In the genomic region with DNA sequence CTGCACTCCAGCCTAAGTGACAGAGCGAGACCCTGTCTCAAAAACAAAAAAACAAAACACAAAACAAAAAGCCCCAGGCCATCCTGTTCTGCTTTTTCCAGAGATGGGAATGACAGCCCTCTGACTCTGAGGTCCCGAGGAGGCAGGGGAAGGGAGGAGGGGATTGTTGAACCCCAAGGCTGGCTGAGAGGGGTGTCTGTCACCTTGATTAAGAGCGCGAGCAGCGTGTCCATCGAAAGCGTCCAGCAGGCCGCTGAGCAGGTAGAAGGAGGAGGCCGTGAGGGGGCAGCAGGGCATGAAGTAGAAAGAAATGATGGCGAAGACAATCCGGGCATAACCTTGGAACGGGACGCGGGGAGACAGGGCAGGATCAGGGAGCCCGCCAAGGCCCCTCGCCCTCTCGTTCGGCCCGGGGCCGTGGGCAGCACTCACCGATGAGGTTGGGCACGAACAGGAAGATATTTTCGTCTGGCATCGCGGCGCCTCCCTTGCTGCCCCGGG, we compare ENCODE assay signal across 8 cellular contexts. TPM values are rescaled to one million over a fixed set of nuclear protein-coding genes. Genes with fewer than 3 reads are reported as not detected.
DNase-seq lines count a peak whose midpoint lies in the region; ATAC-seq, FAIRE-seq and TF ChIP-seq lines count a peak whose summit lies in the region.

No MANE protein-coding gene starts in this region.

- H3K79me2 ChIP-seq in endothelial cell of umbilical vein (ENCODE audit: control insufficient read depth, insufficient read depth, low read length), result peaks cover 14% of the 10 kb centered on the region

- no peaks in the 10 kb centered on the region for H3K9me1 ChIP-seq in endothelial cell of umbilical vein (replicated peaks; ENCODE audit: control insufficient read depth, extremely low read depth, insufficient read depth, low read length)

- H3K4me1 ChIP-seq in endothelial cell of umbilical vein (ENCODE audit: control insufficient read depth, extremely low read depth, insufficient read depth, low read length), result peaks cover 7% of the 10 kb centered on the region

- intact Hi-C loops in endothelial cell of umbilical vein (cut with micrococcal nuclease), result loop anchor here (2.0 kb wide), 3 partner anchors 42 to 134 kb away; a partner anchor contains a TSS

- H3K9me3 ChIP-seq in AG04450 (ENCODE audit: control insufficient read depth, insufficient read depth, low read length), result no peaks in the 10 kb centered on the region; the same call in 1 of the 2 replicates
- no peaks in the 10 kb centered on the region for H3K9me3 ChIP-seq in endothelial cell of umbilical vein (replicated peaks; ENCODE audit: control insufficient read depth, insufficient read depth, low read length)

- peaks cover 0 to 19% of the 10 kb centered on the region in 2 experiments for H3K36me3 ChIP-seq in endothelial cell of umbilical vein (ENCODE audit: control insufficient read depth in 2 of 2, extremely low read depth in 1 of 2, insufficient read depth in 2 of 2, low read length in 2 of 2)

- POLR2A ChIA-PET in AG04450 (lab: Yijun Ruan, JAX), result interaction anchor here (1.2 kb wide), 1 partner anchor 37 kb away, joined by 3 read pairs; no protein-coding TSS in a partner anchor
- POLR2A ChIA-PET in endothelial cell of umbilical vein (lab: Charles Lee), result no interaction called here

- ATAC-seq in GM18502 (IDR thresholded peaks at IDR 0.05; ENCODE audit: poor library complexity, unreplicated experiment) (peak; percentile 7), HG02571 (IDR thresholded peaks at IDR 0.05; ENCODE audit: unreplicated experiment) (no peak)
- no peak for ATAC-seq in activated CD4-positive, CD25-positive, alpha-beta regulatory T cell treated with anti-CD3 and anti-CD28 coated beads, Interleukin-2, amount 50 U/mL, for 24 hours

- peak overlapping the region; percentile 21 for H3K27ac ChIP-seq in AG04450 (ENCODE audit: low read depth, low read length)
- no peak overlapping the region for H3K27ac ChIP-seq in endothelial cell of umbilical vein (ENCODE audit: insufficient read depth, low read depth, low read length)

- no peaks in the 10 kb centered on the region for H4K20me1 ChIP-seq in endothelial cell of umbilical vein (replicated peaks; ENCODE audit: control insufficient read depth, extremely low read depth, insufficient read depth, low read length)

- TF ChIP-seq CTCF in AG04450 (IDR thresholded peaks at IDR 0.05; ENCODE audit: low read depth, low read length) (peak; percentile 21; the same call in 1 of the 2 replicates), endothelial cell of umbilical vein (IDR thresholded peaks at IDR 0.05; ENCODE audit: extremely low read depth in 1 of 2, insufficient read depth in 1 of 2, low read depth in 1 of 2, low read length in 2 of 2) (no peak)

- BruUV-seq in endothelial cell of umbilical vein (replicated peaks; lab: Mats Ljungman, UMichigan), result no TSS peak

- peak; percentile 31 for FAIRE-seq in endothelial cell of umbilical vein (lab: Jason Lieb, UNC)

- no peaks in the 10 kb centered on the region for H3K27me3 ChIP-seq in AG04450 (ENCODE audit: control insufficient read depth, insufficient read depth, low read length)
- no peaks in the 10 kb centered on the region for H3K27me3 ChIP-seq in endothelial cell of umbilical vein (ENCODE audit: control insufficient read depth in 2 of 2, insufficient read depth in 2 of 2, low read length in 2 of 2)

- H3K4me3 ChIP-seq in AG04450 (ENCODE audit: low read depth, low read length) (peak overlapping the region; percentile 93), endothelial cell of umbilical vein (replicated peaks in 1 of 3; ENCODE audit: insufficient read depth in 1 of 3, low read depth in 1 of 3, low read length in 3 of 3) (peak overlapping the region; percentile 55 to 73 (median 64))

- CTCF ChIA-PET in AG04450 (lab: Charles Lee), result interaction anchor here (0.9 kb wide), 1 partner anchor 14 kb away, joined by 7 read pairs; no protein-coding TSS in a partner anchor
- CTCF ChIA-PET in endothelial cell of umbilical vein (lab: Charles Lee), result interaction anchor here (0.8 to 3.9 kb wide), 5 partner anchors 14 to 143 kb away, joined by 3 to 19 read pairs (median 4); a partner anchor contains a TSS

- peak overlapping the region; percentile 93 for H2AFZ ChIP-seq in endothelial cell of umbilical vein (ENCODE audit: low read depth, low read length)

- H3K4me2 ChIP-seq in endothelial cell of umbilical vein (ENCODE audit: insufficient read depth, low read length), result peak overlapping the region; percentile 91

- no peak for TF ChIP-seq POLR2A in endothelial cell of umbilical vein (IDR thresholded peaks at IDR 0.05; ENCODE audit: low read depth, low read length)

- dilution Hi-C loops in endothelial cell of umbilical vein (cut with MboI; ENCODE audit: extremely low pct_ligation_motif_present, low sequenced_read_pairs), result no loop called here

- no peak for DNase-seq in AG04450 (ENCODE audit: low read depth, low spot score)
- DNase-seq in RKO (ENCODE audit: low spot score), result peak; percentile 35
- peak; percentile 44 for DNase-seq in endothelial cell of umbilical vein (ENCODE audit: low read depth, low spot score)
- peak; percentile 35 for DNase-seq in myocyte (ENCODE audit: low read depth)
- DNase-seq in GF-D8 (lab: John Stamatoyannopoulos, UW), result no peak

- peak overlapping the region; percentile 95 for H3K9ac ChIP-seq in endothelial cell of umbilical vein (replicated peaks; ENCODE audit: extremely low read depth, insufficient read depth, low read length)

RNA-seq across cellular contexts. Expression of a gene that starts 0.6 kb away (rescaled TPM):
- polyA plus RNA-seq in AG04450 (2011; rRNA removed), result 89.9 and 112 TPM in 2 replicates
- 41.5 and 53.3 TPM in 2 replicates for polyA minus RNA-seq in AG04450 (2011; rRNA and poly(A)+ RNA removed)
- 67.3 and 68.7 TPM in 2 replicates for total RNA-seq in endothelial cell of umbilical vein
- 161 and 179 TPM in 2 replicates for polyA plus RNA-seq in endothelial cell of umbilical vein
- polyA plus RNA-seq in endothelial cell of umbilical vein (2011; cell fraction: cytosol; rRNA removed), result 106 and 114 TPM in 2 replicates
- polyA plus RNA-seq in endothelial cell of umbilical vein (2011; cell fraction: nucleus; rRNA removed), result 48.3 and 54.8 TPM in 2 replicates
- 89.7 and 115 TPM in 2 replicates for polyA plus RNA-seq in endothelial cell of umbilical vein (2012)
- polyA minus RNA-seq in endothelial cell of umbilical vein, result 84.3 and 85.3 TPM in 2 replicates
- 61.1 TPM for polyA minus RNA-seq in endothelial cell of umbilical vein (2011; cell fraction: cytosol; rRNA and poly(A)+ RNA removed)
- 14.1 and 17.2 TPM in 2 replicates for polyA minus RNA-seq in endothelial cell of umbilical vein (2011; cell fraction: nucleus; rRNA and poly(A)+ RNA removed)
- total RNA-seq in myocyte, result 47.2 and 53.9 TPM in 2 replicates
- polyA plus RNA-seq in myocyte (2012), result 89.8 TPM

RNA-seq across cellular contexts. Expression of a gene that starts 36.9 kb away (rescaled TPM):
- polyA plus RNA-seq in AG04450 (2011; rRNA removed) (5.0 and 6.8 TPM in 2 replicates), endothelial cell of umbilical vein (4.5 and 5.6 TPM in 2 replicates)
- 1.9 and 2.4 TPM in 2 replicates for polyA minus RNA-seq in AG04450 (2011; rRNA and poly(A)+ RNA removed)
- total RNA-seq in endothelial cell of umbilical vein (2.4 and 2.5 TPM in 2 replicates), myocyte (6.4 and 11.8 TPM in 2 replicates)
- 2.4 and 3.0 TPM in 2 replicates for polyA plus RNA-seq in endothelial cell of umbilical vein (2011; cell fraction: cytosol; rRNA removed)
- 1.4 and 1.6 TPM in 2 replicates for polyA plus RNA-seq in endothelial cell of umbilical vein (2011; cell fraction: nucleus; rRNA removed)
- polyA plus RNA-seq in endothelial cell of umbilical vein (2012), result 7.1 and 22.5 TPM in 2 replicates
- 2.2 and 3.4 TPM in 2 replicates for polyA minus RNA-seq in endothelial cell of umbilical vein
- polyA minus RNA-seq in endothelial cell of umbilical vein (2011; cell fraction: cytosol; rRNA and poly(A)+ RNA removed), result 6.3 TPM
- 0.63 and 0.91 TPM in 2 replicates for polyA minus RNA-seq in endothelial cell of umbilical vein (2011; cell fraction: nucleus; rRNA and poly(A)+ RNA removed)
- polyA plus RNA-seq in myocyte (2012), result 2.5 TPM

RNA-seq across cellular contexts. Expression of a gene that starts 37.9 kb away (rescaled TPM):
- 3.5 and 4.6 TPM in 2 replicates for polyA plus RNA-seq in AG04450 (2011; rRNA removed)
- polyA minus RNA-seq in AG04450 (2011; rRNA and poly(A)+ RNA removed), result 1.00 and 2.5 TPM in 2 replicates
- 0.88 and 1.2 TPM in 2 replicates for total RNA-seq in endothelial cell of umbilical vein
- polyA plus RNA-seq in endothelial cell of umbilical vein, result 0.90 and 1.1 TPM in 2 replicates
- polyA plus RNA-seq in endothelial cell of umbilical vein (2011; cell fraction: cytosol; rRNA removed), result 0.71 and 0.83 TPM in 2 replicates
- 0.43 and 0.45 TPM in 2 replicates for polyA plus RNA-seq in endothelial cell of umbilical vein (2011; cell fraction: nucleus; rRNA removed)
- 3.1 and 7.9 TPM in 2 replicates for polyA plus RNA-seq in endothelial cell of umbilical vein (2012)
- polyA minus RNA-seq in endothelial cell of umbilical vein, result not detected in 2 replicates
- 14.8 TPM for polyA minus RNA-seq in endothelial cell of umbilical vein (2011; cell fraction: cytosol; rRNA and poly(A)+ RNA removed)
- not detected in 2 replicates for polyA minus RNA-seq in endothelial cell of umbilical vein (2011; cell fraction: nucleus; rRNA and poly(A)+ RNA removed)
- total RNA-seq in myocyte, result 3.9 and 4.0 TPM in 2 replicates
- polyA plus RNA-seq in myocyte (2012), result 2.5 TPM

RNA-seq across cellular contexts. Expression of a gene that starts 42.2 kb away (rescaled TPM):
- 251 and 321 TPM in 2 replicates for polyA plus RNA-seq in AG04450 (2011; rRNA removed)
- polyA minus RNA-seq in AG04450 (2011; rRNA and poly(A)+ RNA removed), result 629 and 988 TPM in 2 replicates
- 116 and 118 TPM in 2 replicates for total RNA-seq in endothelial cell of umbilical vein
- polyA plus RNA-seq in endothelial cell of umbilical vein, result 47.0 and 49.8 TPM in 2 replicates
- 45.7 and 48.2 TPM in 2 replicates for polyA plus RNA-seq in endothelial cell of umbilical vein (2011; cell fraction: cytosol; rRNA removed)
- polyA plus RNA-seq in endothelial cell of umbilical vein (2011; cell fraction: nucleus; rRNA removed), result 118 and 126 TPM in 2 replicates
- 154 and 197 TPM in 2 replicates for polyA plus RNA-seq in endothelial cell of umbilical vein (2012)
- polyA minus RNA-seq in endothelial cell of umbilical vein, result 123 and 214 TPM in 2 replicates
- 47.5 TPM for polyA minus RNA-seq in endothelial cell of umbilical vein (2011; cell fraction: cytosol; rRNA and poly(A)+ RNA removed)
- polyA minus RNA-seq in endothelial cell of umbilical vein (2011; cell fraction: nucleus; rRNA and poly(A)+ RNA removed), result 42.1 and 68.7 TPM in 2 replicates
- 361 and 417 TPM in 2 replicates for total RNA-seq in myocyte
- polyA plus RNA-seq in myocyte (2012), result 169 TPM

RNA-seq across cellular contexts. Expression of a gene that starts 46.5 kb away (rescaled TPM):
- polyA plus RNA-seq in AG04450 (2011; rRNA removed) (14.3 and 14.5 TPM in 2 replicates), endothelial cell of umbilical vein (13.0 and 15.9 TPM in 2 replicates)
- 2.7 and 4.9 TPM in 2 replicates for polyA minus RNA-seq in AG04450 (2011; rRNA and poly(A)+ RNA removed)
- total RNA-seq in endothelial cell of umbilical vein (24.2 and 26.3 TPM in 2 replicates), myocyte (38.4 and 49.0 TPM in 2 replicates)
- polyA plus RNA-seq in endothelial cell of umbilical vein (2011; cell fraction: cytosol; rRNA removed), result 16.6 and 17.6 TPM in 2 replicates
- polyA plus RNA-seq in endothelial cell of umbilical vein (2011; cell fraction: nucleus; rRNA removed), result 18.8 and 20.0 TPM in 2 replicates
- 18.5 and 20.4 TPM in 2 replicates for polyA plus RNA-seq in endothelial cell of umbilical vein (2012)
- 3.8 and 4.2 TPM in 2 replicates for polyA minus RNA-seq in endothelial cell of umbilical vein
- 16.0 TPM for polyA minus RNA-seq in endothelial cell of umbilical vein (2011; cell fraction: cytosol; rRNA and poly(A)+ RNA removed)
- polyA minus RNA-seq in endothelial cell of umbilical vein (2011; cell fraction: nucleus; rRNA and poly(A)+ RNA removed), result 4.1 and 5.2 TPM in 2 replicates
- 20.3 TPM for polyA plus RNA-seq in myocyte (2012)

Comparison
In these comparisons a context has a peak if more than half of its experiments do, and no peak if none do; other contexts are left out.
1. DNase-seq: peak in RKO (single experiment), endothelial cell of umbilical vein (single experiment) and myocyte (single experiment); none in AG04450 (single experiment) and GF-D8 (single experiment).